ENCODE assay signal across 1 cellular context in genomic region chr7:69801729-69802688, GRCh38.
TF ChIP-seq lines count a peak whose summit lies in the region.

No MANE protein-coding gene starts in this region.

TF ChIP-seq in SK-N-SH, 30 proteins besides CTCF, POLR2A, EP300 and RAD21:
- TF ChIP-seq FOXJ3 (CRISPR knock-in tag; IDR thresholded peaks at IDR 0.05) = peak; percentile 76; the same call in 1 of the 2 replicates
- no peak for TF ChIP-seq TEAD4 (IDR thresholded peaks at IDR 0.05; ENCODE audit: borderline replicate concordance, insufficient read depth)
- TF ChIP-seq TCF12 (IDR thresholded peaks at IDR 0.05) = 0 out of 2 replicates have a peak, but pooled peaks have one; percentile 9
- TF ChIP-seq, protein P1, sequence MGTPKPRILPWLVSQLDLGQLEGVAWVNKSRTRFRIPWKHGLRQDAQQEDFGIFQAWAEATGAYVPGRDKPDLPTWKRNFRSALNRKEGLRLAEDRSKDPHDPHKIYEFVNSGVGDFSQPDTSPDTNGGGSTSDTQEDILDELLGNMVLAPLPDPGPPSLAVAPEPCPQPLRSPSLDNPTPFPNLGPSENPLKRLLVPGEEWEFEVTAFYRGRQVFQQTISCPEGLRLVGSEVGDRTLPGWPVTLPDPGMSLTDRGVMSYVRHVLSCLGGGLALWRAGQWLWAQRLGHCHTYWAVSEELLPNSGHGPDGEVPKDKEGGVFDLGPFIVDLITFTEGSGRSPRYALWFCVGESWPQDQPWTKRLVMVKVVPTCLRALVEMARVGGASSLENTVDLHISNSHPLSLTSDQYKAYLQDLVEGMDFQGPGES (IDR thresholded peaks at IDR 0.05; ENCODE audit: low read depth, low read length) = no peak
- peak; percentile 8; the same call in 1 of the 2 replicates for TF ChIP-seq NFIC (IDR thresholded peaks at IDR 0.05; ENCODE audit: borderline replicate concordance)
- TF ChIP-seq, protein P2, sequence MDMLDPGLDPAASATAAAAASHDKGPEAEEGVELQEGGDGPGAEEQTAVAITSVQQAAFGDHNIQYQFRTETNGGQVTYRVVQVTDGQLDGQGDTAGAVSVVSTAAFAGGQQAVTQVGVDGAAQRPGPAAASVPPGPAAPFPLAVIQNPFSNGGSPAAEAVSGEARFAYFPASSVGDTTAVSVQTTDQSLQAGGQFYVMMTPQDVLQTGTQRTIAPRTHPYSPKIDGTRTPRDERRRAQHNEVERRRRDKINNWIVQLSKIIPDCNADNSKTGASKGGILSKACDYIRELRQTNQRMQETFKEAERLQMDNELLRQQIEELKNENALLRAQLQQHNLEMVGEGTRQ (IDR thresholded peaks at IDR 0.05; ENCODE audit: borderline replicate concordance, low read depth, low read length) = no peak
- TF ChIP-seq RCOR1 (IDR thresholded peaks at IDR 0.05; ENCODE audit: low read length) = peak; percentile 74
- TF ChIP-seq YY1 (IDR thresholded peaks at IDR 0.05; ENCODE audit: low read depth) = no peak
- TF ChIP-seq JUND (IDR thresholded peaks at IDR 0.05) = no peak
- TF ChIP-seq POLR2AphosphoS5 (IDR thresholded peaks at IDR 0.05; ENCODE audit: low read depth, low read length) = peak; percentile 26; the same call in 1 of the 2 replicates
- TF ChIP-seq GATA2 (CRISPR knock-in tag; IDR thresholded peaks at IDR 0.05) = peak; percentile 94
